8 cellular contexts compared by ENCODE assay signal in the genomic region with DNA sequence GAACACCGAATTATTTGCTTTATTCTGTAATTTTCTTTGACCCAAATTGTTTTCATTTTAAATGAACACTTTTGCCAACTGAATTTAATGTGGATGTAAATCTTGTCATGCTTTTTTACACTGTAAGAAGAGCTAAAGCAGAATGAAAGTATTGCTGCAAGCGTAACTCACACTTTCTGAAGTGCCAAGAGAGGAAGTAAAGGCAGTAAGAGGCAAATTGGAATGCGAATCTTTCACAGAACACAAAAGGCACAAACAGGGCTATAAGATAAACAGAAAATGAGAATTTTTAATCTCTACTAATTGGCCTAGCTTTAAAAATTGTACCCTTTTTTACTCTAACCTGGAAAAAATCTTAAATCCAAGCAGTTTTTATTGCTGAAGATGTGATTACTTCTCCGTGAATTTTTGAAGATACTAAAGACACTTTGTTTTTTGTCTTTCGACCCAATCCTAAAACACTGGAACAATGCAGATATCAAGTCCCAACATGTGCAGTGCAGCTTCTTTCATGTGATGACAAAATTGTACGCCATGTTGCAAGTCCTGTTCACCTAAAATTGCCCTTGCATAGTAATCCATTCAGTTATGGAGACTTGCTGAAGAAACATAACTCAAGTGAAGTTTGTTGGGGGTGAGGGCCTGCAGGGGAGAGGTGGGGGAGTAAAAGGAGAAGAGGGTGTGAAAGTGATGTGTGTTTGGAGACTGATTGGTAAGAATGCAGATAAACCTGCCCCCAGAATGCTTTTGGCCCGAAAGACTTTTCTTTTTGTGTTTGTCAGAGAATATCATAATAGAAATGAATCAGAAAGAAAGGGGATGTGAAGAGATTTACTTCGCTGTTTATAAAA. TPM values are rescaled to one million over a fixed set of nuclear protein-coding genes. Genes with fewer than 3 reads are reported as not detected.
DNase-seq lines count a peak whose midpoint lies in the region; ATAC-seq and TF ChIP-seq lines count a peak whose summit lies in the region.

No MANE protein-coding gene starts in this region.

- peak overlapping the region; percentile 97 for H3K27ac Mint-ChIP-seq in activated T-cell treated with anti-CD3 and anti-CD28 coated beads, Interleukin-2, amount 50 U/mL, for 72 hours
- peak overlapping the region; percentile 94 for H3K27ac Mint-ChIP-seq in activated T-helper 17 cell treated with anti-CD3 and anti-CD28 coated beads, Interleukin-2, amount 50 U/mL, for 72 hours

- H3K4me1 Mint-ChIP-seq in activated T-cell treated with anti-CD3 and anti-CD28 coated beads, Interleukin-2, amount 50 U/mL, for 72 hours (ENCODE audit: low read depth), result peaks cover 63% of the 10 kb centered on the region
- peaks cover 54% of the 10 kb centered on the region for H3K4me1 Mint-ChIP-seq in activated T-helper 17 cell treated with anti-CD3 and anti-CD28 coated beads, Interleukin-2, amount 50 U/mL, for 72 hours

- H3K27me3 ChIP-seq in suprapubic skin, result no peaks in the 10 kb centered on the region

- peaks cover 57% of the 10 kb centered on the region for H3K4me1 ChIP-seq in suprapubic skin

- TF ChIP-seq EP300 in suprapubic skin (IDR thresholded peaks at IDR 0.05), result no peak

- peak overlapping the region; percentile 98 to 100 for H3K4me3 Mint-ChIP-seq in activated T-cell treated with anti-CD3 and anti-CD28 coated beads, Interleukin-2, amount 50 U/mL, for 72 hours
- H3K4me3 Mint-ChIP-seq in activated T-helper 17 cell treated with anti-CD3 and anti-CD28 coated beads, Interleukin-2, amount 50 U/mL, for 72 hours, result peak overlapping the region; percentile 99

- 34% methylated on average over 8 of the region's 8 CpGs for WGBS in suprapubic skin

- TF ChIP-seq POLR2A in suprapubic skin (IDR thresholded peaks at IDR 0.05), result no peak

- no peak for ATAC-seq in activated T-cell treated with anti-CD3 and anti-CD28 coated beads, Interleukin-2, amount 50 U/mL, for 72 hours (replicated peaks in 1 of 2)
- ATAC-seq in activated T-helper 17 cell treated with anti-CD3 and anti-CD28 coated beads, Interleukin-2, amount 50 U/mL, for 72 hours (replicated peaks), result no peak
- ATAC-seq in GM18520 (IDR thresholded peaks at IDR 0.05; ENCODE audit: unreplicated experiment), result no peak
- ATAC-seq in left lobe of liver, result no peak

- peak overlapping the region; percentile 90 for H3K4me3 ChIP-seq in suprapubic skin

- no peak for TF ChIP-seq CTCF in suprapubic skin (IDR thresholded peaks at IDR 0.05)

- no peaks in the 10 kb centered on the region for H3K27me3 Mint-ChIP-seq in activated T-cell treated with anti-CD3 and anti-CD28 coated beads, Interleukin-2, amount 50 U/mL, for 72 hours (ENCODE audit: low read depth)
- no peaks in the 10 kb centered on the region for H3K27me3 Mint-ChIP-seq in activated T-helper 17 cell treated with anti-CD3 and anti-CD28 coated beads, Interleukin-2, amount 50 U/mL, for 72 hours

- no peak overlapping the region for H3K27ac ChIP-seq in suprapubic skin

- no peak for DNase-seq in activated T-cell treated with anti-CD3 and anti-CD28 coated beads, Interleukin-2, amount 50 U/mL, for 72 hours
- DNase-seq in activated T-cell treated with anti-CD3 and anti-CD28 coated beads, Interleukin-2, amount 50 U/mL, for 1 hour, result no peak
- peak; percentile 32 for DNase-seq in left kidney (ENCODE audit: low read depth, low spot score)
- DNase-seq in suprapubic skin (ENCODE audit: low spot score in 2 of 2), result no peak
- DNase-seq in left lobe of liver (ENCODE audit: low spot score), result no peak
- DNase-seq in H4 (ENCODE audit: low spot score), result no peak

- no peaks in the 10 kb centered on the region for H3K9me3 ChIP-seq in suprapubic skin

- peaks cover 11 to 25% of the 10 kb centered on the region in 2 donors for H3K36me3 Mint-ChIP-seq in activated T-cell treated with anti-CD3 and anti-CD28 coated beads, Interleukin-2, amount 50 U/mL, for 72 hours (ENCODE audit: insufficient read depth in 2 of 2)
- peaks cover 58% of the 10 kb centered on the region for H3K36me3 Mint-ChIP-seq in activated T-helper 17 cell treated with anti-CD3 and anti-CD28 coated beads, Interleukin-2, amount 50 U/mL, for 72 hours (ENCODE audit: low read depth)

- no peaks in the 10 kb centered on the region for H3K9me3 Mint-ChIP-seq in activated T-cell treated with anti-CD3 and anti-CD28 coated beads, Interleukin-2, amount 50 U/mL, for 72 hours
- no peaks in the 10 kb centered on the region for H3K9me3 Mint-ChIP-seq in activated T-helper 17 cell treated with anti-CD3 and anti-CD28 coated beads, Interleukin-2, amount 50 U/mL, for 72 hours

- no peaks in the 10 kb centered on the region for H3K36me3 ChIP-seq in suprapubic skin

RNA-seq across cellular contexts. Expression of a gene that starts 1.4 kb away (rescaled TPM):
- total RNA-seq in activated T-cell treated with anti-CD3 and anti-CD28 coated beads, Interleukin-2, amount 50 U/mL, for 72 hours, result 10 to 100 TPM; 47.6 to 53.8 TPM
- total RNA-seq in activated T-helper 17 cell treated with anti-CD3 and anti-CD28 coated beads, Interleukin-2, amount 50 U/mL, for 72 hours, result 10 to 100 TPM; 40.3 to 43.9 TPM
- total RNA-seq in suprapubic skin, result 10 to 100 TPM in 1 of 4 donors, 1 to 10 TPM in 3; 6.7 to 12.3 (median 8.4) TPM
- 3.7 TPM for total RNA-seq in left lobe of liver
- 1.0 and 2.7 TPM in 2 replicates for total RNA-seq in H4 (2014; rRNA removed; shearing (Covaris generic))
